In the genomic region with DNA sequence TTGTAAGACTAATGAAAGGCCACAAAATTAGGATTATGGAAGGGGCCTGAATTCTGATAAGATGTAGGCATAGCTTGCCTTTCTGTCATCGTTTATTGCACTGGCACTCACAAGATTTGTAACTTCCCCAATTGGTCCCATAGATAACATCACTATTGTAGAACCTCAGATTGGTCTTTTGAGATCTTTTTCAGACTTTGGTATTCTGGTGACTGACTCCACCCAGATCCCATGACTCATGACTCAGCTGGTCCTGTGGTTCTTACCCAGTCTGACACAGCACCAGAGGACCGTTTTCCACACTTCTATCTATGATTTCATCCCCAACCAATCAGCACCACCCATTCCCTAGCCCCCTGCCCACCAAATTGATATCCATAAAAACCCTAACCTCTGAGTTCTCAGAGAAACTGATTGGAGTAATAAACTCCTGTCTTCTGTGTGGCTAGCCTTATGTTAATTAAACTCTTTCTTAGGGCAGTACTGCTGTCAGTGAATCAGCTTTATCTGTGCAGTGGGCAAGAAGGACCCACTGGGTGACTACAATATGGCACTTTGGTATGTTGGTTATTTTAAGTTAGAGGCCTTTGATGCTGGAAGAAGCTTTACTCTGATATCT, we compare ENCODE assay signal across 11 cellular contexts. TPM values are rescaled to one million over a fixed set of nuclear protein-coding genes. Genes with fewer than 3 reads are reported as not detected.
A peak's percentile ranks its signal among the peaks of the same experiment; 100 is the strongest.
DNase-seq lines count a peak whose midpoint lies in the region; ATAC-seq and TF ChIP-seq lines count a peak whose summit lies in the region.
"Had no signal": no experiment of that assay in that cellular context is flagged by ENCODE, and none has a peak within 500 bp of the region (broad histone marks: within the 10 kb centered on the region; RNA-seq: fewer than 3 reads in every experiment).

No MANE protein-coding gene starts in this region.

- POLR2A ChIA-PET in PC-9 (lab: Charles Lee; ENCODE audit: unreplicated experiment) = no interaction called here

- H3K36me3 ChIP-seq in MG63 = no peaks in the 10 kb centered on the region
- no peaks in the 10 kb centered on the region for H3K36me3 ChIP-seq in mucosa of descending colon (ENCODE audit: low read depth)
- H3K36me3 ChIP-seq in colonic mucosa = no peaks in the 10 kb centered on the region
- H3K36me3 ChIP-seq in PC-9 (ENCODE audit: low read depth) = no peaks in the 10 kb centered on the region

- ATAC-seq in mucosa of descending colon = peak; percentile 24
- ATAC-seq: effector memory CD8-positive, alpha-beta T cell had no signal

- H2AFZ ChIP-seq in PC-9 = no peak overlapping the region

- intact Hi-C loops in mucosa of descending colon (cut with DNase I, micrococcal nuclease) (no loop called here), colonic mucosa (cut with DNase I) (no loop called here), PC-9 (cut with micrococcal nuclease; ENCODE audit: unreplicated experiment) (no loop called here)

- CTCF ChIA-PET in PC-9 (lab: Charles Lee) = no interaction called here

- DNase-seq in GF-D8 (lab: John Stamatoyannopoulos, UW) = peak; percentile 36
- peak; percentile 29 for DNase-seq in MG63
- DNase-seq in astrocyte of the spinal cord (ENCODE audit: low read depth, low spot score) = peak; percentile 46
- DNase-seq in mucosa of descending colon = no peak
- no peak for DNase-seq in caudate nucleus (lab: John Stamatoyannopoulos, UW)
- DNase-seq in RPMI8226 = no peak
- no peak for DNase-seq in colonic mucosa
- DNase-seq in PC-9 = no peak
- DNase-seq: DND-41; effector memory CD8-positive, alpha-beta T cell had no signal

- H3K9ac ChIP-seq in colonic mucosa (ENCODE audit: low read depth in 2 of 2, low read length in 2 of 2) = no peak overlapping the region

- no peak for TF ChIP-seq CTCF in astrocyte of the spinal cord (IDR thresholded peaks at IDR 0.05; ENCODE audit: low read depth, low read length)
- TF ChIP-seq CTCF in mucosa of descending colon (IDR thresholded peaks at IDR 0.05) = no peak
- TF ChIP-seq CTCF in colonic mucosa (IDR thresholded peaks at IDR 0.05) = no peak
- no peak for TF ChIP-seq CTCF in PC-9 (conservative IDR thresholded peaks at IDR 0.05)

- H3K9me3 ChIP-seq in MG63 (peaks cover 9% of the 10 kb centered on the region), mucosa of descending colon (no peaks in the 10 kb centered on the region), colonic mucosa (no peaks in the 10 kb centered on the region), PC-9 (ENCODE audit: insufficient read depth, low read depth) (0 out of 2 replicates have a peak, but pooled peaks cover 5% of the 10 kb centered on the region)

- H3K4me2 ChIP-seq in PC-9 = no peak overlapping the region

- H3F3A ChIP-seq in PC-9 (ENCODE audit: insufficient read depth, low read depth) = no peaks in the 10 kb centered on the region

- H4K20me1 ChIP-seq in PC-9 (ENCODE audit: insufficient read depth) = no peaks in the 10 kb centered on the region

- H3K4me3 ChIP-seq in MG63 = no peak overlapping the region
- no peak overlapping the region for H3K4me3 ChIP-seq in astrocyte of the spinal cord (ENCODE audit: low read depth, low read length)
- H3K4me3 ChIP-seq in mucosa of descending colon = no peak overlapping the region
- no peak overlapping the region for H3K4me3 ChIP-seq in colonic mucosa
- H3K4me3 ChIP-seq in PC-9 = no peak overlapping the region

- H3K27ac ChIP-seq in caudate nucleus (ENCODE audit: low read depth, low read length) (no peak overlapping the region), colonic mucosa (no peak overlapping the region), PC-9 (no peak overlapping the region)

- H3K79me2 ChIP-seq in PC-9 (ENCODE audit: low read depth) = no peaks in the 10 kb centered on the region

- no TSS peak for BruUV-seq in PC-9 (replicated peaks; lab: Mats Ljungman, UMichigan)

- in situ Hi-C loops in astrocyte of the spinal cord (cut with HindIII; ENCODE audit: low sequenced_read_pairs) = no loop called here

- H3K4me1 ChIP-seq in mucosa of descending colon (ENCODE audit: low read depth) (no peaks in the 10 kb centered on the region), colonic mucosa (no peaks in the 10 kb centered on the region), PC-9 (replicated peaks; ENCODE audit: insufficient read depth) (no peaks in the 10 kb centered on the region)

- H3K27me3 ChIP-seq in MG63 = peaks cover 9% of the 10 kb centered on the region
- H3K27me3 ChIP-seq in colonic mucosa = no peaks in the 10 kb centered on the region
- no peaks in the 10 kb centered on the region for H3K27me3 ChIP-seq in PC-9 (ENCODE audit: insufficient read depth, low read depth)

- no peaks in the 10 kb centered on the region for H3K9me2 ChIP-seq in PC-9 (ENCODE audit: insufficient read depth)

RNA-seq across cellular contexts. Expression of a gene that starts 13.8 kb away (rescaled TPM):
- 133 and 137 TPM in 2 replicates for total RNA-seq in MG63 (2014; rRNA removed; shearing (Covaris generic); ENCODE audit: low replicate concordance)
- total RNA-seq in mucosa of descending colon (100 to 1,000 TPM in 2 of 3 donors, 10 to 100 TPM in 1; 95.3 to 114 (median 108) TPM), colonic mucosa (100 to 1,000 TPM; 130 to 146 TPM), PC-9 (2021) (140 and 160 TPM in 2 replicates)

RNA-seq across cellular contexts. Expression of a gene that starts 29.7 kb away (rescaled TPM):
- not detected in 2 replicates for total RNA-seq in MG63 (2014; rRNA removed; shearing (Covaris generic); ENCODE audit: low replicate concordance)
- not detected for total RNA-seq in mucosa of descending colon
- not detected for total RNA-seq in colonic mucosa
- total RNA-seq in PC-9 (2021) = not detected in 2 replicates
- total RNA-seq: liver had no signal

RNA-seq across cellular contexts. Expression of a gene that starts 30.4 kb away (rescaled TPM):
- 30.5 and 32.0 TPM in 2 replicates for total RNA-seq in MG63 (2014; rRNA removed; shearing (Covaris generic); ENCODE audit: low replicate concordance)
- total RNA-seq in mucosa of descending colon (1 to 10 TPM in 2 of 3 donors, under 1 TPM in 1; 0.67 to 4.4 (median 1.8) TPM), colonic mucosa (1 to 10 TPM in 1 of 2 donors, under 1 TPM in 1; 0.79 to 2.0 TPM), PC-9 (2021) (24.6 and 32.7 TPM in 2 replicates)

Comparison
In these comparisons a context has a peak if more than half of its experiments do, and no peak if none do; other contexts are left out.
1. DNase-seq: peak in GF-D8 (single experiment), MG63 (single experiment) and astrocyte of the spinal cord (single experiment); none in mucosa of descending colon (0 of 3), caudate nucleus (0 of 61), RPMI8226 (single experiment), colonic mucosa (single experiment) and PC-9 (0 of 2).